1 cellular context compared by ENCODE assay signal in the genomic region with DNA sequence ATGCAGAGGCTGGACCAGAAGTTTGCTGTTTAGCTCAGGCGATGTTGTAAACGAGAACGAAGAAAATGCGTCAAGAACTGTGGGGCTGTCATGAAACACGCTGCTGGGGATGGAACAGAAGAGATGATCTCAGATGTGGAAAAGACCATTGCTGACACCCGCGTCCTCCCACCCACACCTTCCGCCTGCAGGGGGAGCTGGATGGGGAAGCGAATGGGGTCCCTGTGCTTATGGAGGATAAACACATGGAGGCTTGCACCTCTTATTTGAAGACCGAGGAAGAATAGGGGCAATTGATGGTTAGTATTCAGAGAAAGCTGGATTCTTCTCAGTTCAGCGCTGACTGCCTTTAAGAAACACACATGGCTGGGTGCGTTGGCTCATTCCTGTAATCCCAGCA.
TF ChIP-seq lines count a peak whose summit lies in the region.

No MANE protein-coding gene starts in this region.

TF ChIP-seq in HepG2, 621 proteins besides CTCF, POLR2A, EP300 and RAD21 (continued from another document):
- TF ChIP-seq, protein P1, sequence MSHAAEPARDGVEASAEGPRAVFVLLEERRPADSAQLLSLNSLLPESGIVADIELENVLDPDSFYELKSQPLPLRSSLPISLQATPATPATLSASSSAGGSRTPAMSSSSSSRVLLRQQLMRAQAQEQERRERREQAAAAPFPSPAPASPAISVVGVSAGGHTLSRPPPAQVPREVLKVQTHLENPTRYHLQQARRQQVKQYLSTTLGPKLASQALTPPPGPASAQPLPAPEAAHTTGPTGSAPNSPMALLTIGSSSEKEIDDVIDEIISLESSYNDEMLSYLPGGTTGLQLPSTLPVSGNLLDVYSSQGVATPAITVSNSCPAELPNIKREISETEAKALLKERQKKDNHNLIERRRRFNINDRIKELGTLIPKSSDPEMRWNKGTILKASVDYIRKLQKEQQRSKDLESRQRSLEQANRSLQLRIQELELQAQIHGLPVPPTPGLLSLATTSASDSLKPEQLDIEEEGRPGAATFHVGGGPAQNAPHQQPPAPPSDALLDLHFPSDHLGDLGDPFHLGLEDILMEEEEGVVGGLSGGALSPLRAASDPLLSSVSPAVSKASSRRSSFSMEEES (CRISPR knock-in tag; IDR thresholded peaks at IDR 0.05) = no peak
- TF ChIP-seq ZBTB38 (CRISPR knock-in tag; IDR thresholded peaks at IDR 0.05) (no peak), HDAC6 (IDR thresholded peaks at IDR 0.05; ENCODE audit: low read depth, low read length) (no peak), ZNF572 (CRISPR knock-in tag; IDR thresholded peaks at IDR 0.05) (no peak), PAF1 (CRISPR knock-in tag; IDR thresholded peaks at IDR 0.05) (no peak), GATAD2A (CRISPR knock-in tag; IDR thresholded peaks at IDR 0.05) (no peak), MED8 (CRISPR knock-in tag; IDR thresholded peaks at IDR 0.05; ENCODE audit: insufficient replicate concordance) (no peak), IKZF4 (CRISPR knock-in tag; IDR thresholded peaks at IDR 0.05; ENCODE audit: borderline replicate concordance, low read depth, not compliant biosample characterization) (no peak)
- TF ChIP-seq, protein P2, sequence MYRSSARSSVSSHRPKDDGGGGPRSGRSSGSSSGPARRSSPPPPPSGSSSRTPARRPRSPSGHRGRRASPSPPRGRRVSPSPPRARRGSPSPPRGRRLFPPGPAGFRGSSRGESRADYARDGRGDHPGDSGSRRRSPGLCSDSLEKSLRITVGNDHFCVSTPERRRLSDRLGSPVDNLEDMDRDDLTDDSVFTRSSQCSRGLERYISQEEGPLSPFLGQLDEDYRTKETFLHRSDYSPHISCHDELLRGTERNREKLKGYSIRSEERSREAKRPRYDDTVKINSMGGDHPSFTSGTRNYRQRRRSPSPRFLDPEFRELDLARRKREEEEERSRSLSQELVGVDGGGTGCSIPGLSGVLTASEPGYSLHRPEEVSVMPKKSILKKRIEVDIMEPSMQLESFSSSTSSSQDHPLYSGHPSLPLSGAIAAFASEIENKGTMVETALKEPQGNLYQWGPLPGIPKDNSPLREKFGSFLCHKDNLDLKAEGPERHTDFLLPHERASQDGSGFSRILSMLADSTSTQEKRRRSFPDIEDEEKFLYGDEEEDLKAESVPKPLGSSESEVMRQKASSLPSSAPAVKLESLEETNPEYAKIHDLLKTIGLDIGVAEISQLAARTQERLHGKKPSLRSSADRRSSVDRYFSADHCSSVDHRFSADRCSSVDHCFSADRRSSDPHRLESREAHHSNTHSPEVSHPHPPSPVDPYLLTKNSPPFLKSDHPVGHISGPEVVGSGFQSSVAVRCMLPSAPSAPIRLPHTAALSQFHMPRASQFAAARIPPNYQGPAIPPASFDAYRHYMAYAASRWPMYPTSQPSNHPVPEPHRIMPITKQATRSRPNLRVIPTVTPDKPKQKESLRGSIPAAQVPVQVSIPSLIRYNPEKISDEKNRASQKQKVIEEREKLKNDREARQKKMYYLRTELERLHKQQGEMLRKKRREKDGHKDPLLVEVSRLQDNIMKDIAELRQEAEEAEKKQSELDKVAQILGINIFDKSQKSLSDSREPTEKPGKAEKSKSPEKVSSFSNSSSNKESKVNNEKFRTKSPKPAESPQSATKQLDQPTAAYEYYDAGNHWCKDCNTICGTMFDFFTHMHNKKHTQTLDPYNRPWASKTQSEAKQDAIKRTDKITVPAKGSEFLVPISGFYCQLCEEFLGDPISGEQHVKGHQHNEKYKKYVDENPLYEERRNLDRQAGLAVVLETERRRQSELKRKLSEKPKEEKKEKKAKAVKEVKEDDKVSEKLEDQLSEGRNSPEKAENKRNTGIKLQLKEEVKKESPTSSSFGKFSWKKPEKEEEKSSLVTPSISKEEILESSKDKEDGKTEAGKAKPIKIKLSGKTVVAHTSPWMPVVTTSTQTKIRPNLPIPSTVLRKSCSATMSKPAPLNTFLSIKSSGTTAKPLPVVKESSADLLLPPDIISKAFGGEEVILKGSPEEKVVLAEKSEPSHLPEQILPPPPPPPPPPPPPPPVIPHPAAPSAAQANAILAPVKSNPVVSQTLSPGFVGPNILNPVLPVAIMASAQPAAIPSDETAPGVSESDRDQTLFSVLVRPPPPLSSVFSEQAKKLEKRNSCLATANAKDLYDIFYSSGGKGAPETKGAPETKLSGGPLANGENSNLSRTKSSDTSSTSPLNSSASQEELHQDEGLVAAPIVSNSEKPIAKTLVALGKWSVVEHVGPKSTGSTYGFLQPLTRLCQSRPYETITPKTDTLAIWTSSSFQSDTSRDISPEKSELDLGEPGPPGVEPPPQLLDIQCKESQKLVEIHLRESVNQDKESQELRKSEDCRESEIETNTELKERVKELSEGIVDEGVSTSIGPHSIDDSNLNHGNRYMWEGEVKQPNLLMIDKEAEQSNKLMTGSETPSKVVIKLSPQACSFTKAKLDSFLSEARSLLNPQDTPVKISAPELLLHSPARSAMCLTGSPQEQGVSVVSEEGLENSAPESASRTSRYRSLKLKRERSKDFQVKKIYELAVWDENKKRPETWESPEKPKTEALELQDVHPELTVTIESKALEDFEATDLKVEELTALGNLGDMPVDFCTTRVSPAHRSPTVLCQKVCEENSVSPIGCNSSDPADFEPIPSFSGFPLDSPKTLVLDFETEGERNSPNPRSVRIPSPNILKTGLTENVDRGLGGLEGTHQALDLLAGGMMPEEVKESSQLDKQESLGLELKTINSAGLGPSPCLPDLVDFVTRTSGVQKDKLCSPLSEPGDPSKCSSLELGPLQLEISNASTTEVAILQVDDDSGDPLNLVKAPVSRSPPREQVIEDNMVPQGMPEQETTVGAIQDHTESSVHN (CRISPR knock-in tag; IDR thresholded peaks at IDR 0.05) = no peak
